8 cellular contexts compared by ENCODE assay signal in the genomic region with DNA sequence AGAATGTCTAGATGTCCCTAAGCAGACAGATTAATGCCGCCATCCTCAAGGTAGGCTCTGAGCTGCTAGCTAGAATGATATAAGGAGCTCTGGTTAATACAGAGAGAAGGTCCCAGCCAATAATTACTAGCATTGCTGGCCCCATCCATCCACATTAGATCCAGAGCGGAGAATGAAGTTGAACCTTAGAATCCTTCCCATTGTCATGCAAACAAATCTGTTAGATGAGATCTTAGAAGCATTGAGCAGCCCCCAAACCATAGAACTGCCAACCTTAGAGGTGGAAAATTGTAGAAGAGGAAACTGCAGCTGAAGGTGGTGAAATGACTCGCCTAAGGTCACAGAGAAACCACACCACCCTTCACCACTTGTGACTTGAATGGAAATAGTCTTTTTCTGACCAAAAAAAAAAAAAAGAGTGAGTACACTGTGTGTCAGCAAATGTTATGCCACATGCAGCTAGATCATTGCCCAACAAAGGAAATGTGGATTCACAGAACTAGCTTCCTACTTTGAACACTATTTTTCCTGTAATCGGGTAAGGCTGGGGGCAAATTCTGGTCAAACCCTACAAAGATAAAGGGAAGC.
DNase-seq lines count a peak whose midpoint lies in the region; ATAC-seq lines count a peak whose summit lies in the region.

No MANE protein-coding gene starts in this region.

- no peak overlapping the region for H3K4me3 Mint-ChIP-seq in dendritic cell treated with granulocyte-macrophage colony-stimulating factor and Interleukin-4, amounts not matched to agents 40 ng/mL and 50 ng/mL, for 4 days

- intact Hi-C loops in dendritic cell treated with granulocyte-macrophage colony-stimulating factor and Interleukin-4, amounts not matched to agents 40 ng/mL and 50 ng/mL, for 4 days (cut with micrococcal nuclease): loop anchor here (2.0 to 5.0 kb wide), 6 partner anchors 25 to 247 kb away; no protein-coding TSS in a partner anchor
- intact Hi-C loops in posterior vena cava (cut with DNase I): no loop called here

- H3K9me3 Mint-ChIP-seq in dendritic cell treated with granulocyte-macrophage colony-stimulating factor and Interleukin-4, amounts not matched to agents 40 ng/mL and 50 ng/mL, for 4 days: peaks cover 10% of the 10 kb centered on the region

- H3K4me1 Mint-ChIP-seq in dendritic cell treated with granulocyte-macrophage colony-stimulating factor and Interleukin-4, amounts not matched to agents 40 ng/mL and 50 ng/mL, for 4 days (ENCODE audit: low read depth): peaks cover 83% of the 10 kb centered on the region

- ATAC-seq in GM18499 (IDR thresholded peaks at IDR 0.05; ENCODE audit: insufficient read depth, unreplicated experiment) (peak; percentile 60), GM21825 (IDR thresholded peaks at IDR 0.05; ENCODE audit: unreplicated experiment) (peak; percentile 82)

- peak overlapping the region; percentile 97 for H3K27ac Mint-ChIP-seq in dendritic cell treated with granulocyte-macrophage colony-stimulating factor and Interleukin-4, amounts not matched to agents 40 ng/mL and 50 ng/mL, for 4 days

- H3K36me3 Mint-ChIP-seq in dendritic cell treated with granulocyte-macrophage colony-stimulating factor and Interleukin-4, amounts not matched to agents 40 ng/mL and 50 ng/mL, for 4 days (ENCODE audit: low read depth): peaks cover 13% of the 10 kb centered on the region

- peak; percentile 98 for DNase-seq in MV-4-11 (lab: John Stamatoyannopoulos, UW)
- DNase-seq in stimulated activated CD8-positive, alpha-beta memory T cell treated with anti-CD3 and anti-CD28 coated beads, Interleukin-15, amount 100 ng/mL, for 48 hours (ENCODE audit: low read depth in 2 of 2): peak; percentile 41 to 53
- no peak for DNase-seq in G401 (ENCODE audit: low spot score)
- DNase-seq in inferior parietal cortex (ENCODE audit: extremely low spot score): no peak
- DNase-seq in posterior vena cava (ENCODE audit: low spot score): no peak

- H3K27me3 Mint-ChIP-seq in dendritic cell treated with granulocyte-macrophage colony-stimulating factor and Interleukin-4, amounts not matched to agents 40 ng/mL and 50 ng/mL, for 4 days: no peaks in the 10 kb centered on the region

- in situ Hi-C loops in G401 (cut with HindIII; ENCODE audit: low sequenced_read_pairs): no loop called here

Comparison
In these comparisons a context has a peak if more than half of its experiments do, and no peak if none do; other contexts are left out.
1. DNase-seq: peak in MV-4-11 (single experiment) and stimulated activated CD8-positive, alpha-beta memory T cell treated with anti-CD3 and anti-CD28 coated beads, Interleukin-15, amount 100 ng/mL, for 48 hours (2 of 2); none in G401 (single experiment), inferior parietal cortex (single experiment) and posterior vena cava (single experiment).